In genomic region chr4:25439913-25440477, GRCh38 we compare ENCODE assay signal across 1 cellular context.
TF ChIP-seq lines count a peak whose summit lies in the region.

No MANE protein-coding gene starts in this region.

TF ChIP-seq in WTC11, 78 proteins besides CTCF, POLR2A, EP300 and RAD21 (continued from another document):
- TF ChIP-seq ZNF281 (CRISPR knock-in tag; IDR thresholded peaks at IDR 0.05): no peak
TF ChIP-seq in WTC11: peak in this region for 0.
